ENCODE assay signal across 13 cellular contexts in genomic region chr11:9092085-9092484, GRCh38. TPM values are rescaled to one million over a fixed set of nuclear protein-coding genes. Genes with fewer than 3 reads are reported as not detected.
DNase-seq lines count a peak whose midpoint lies in the region; ATAC-seq, FAIRE-seq and TF ChIP-seq lines count a peak whose summit lies in the region.
"Had no signal": no experiment of that assay in that cellular context is flagged by ENCODE, and none has a peak within 500 bp of the region (broad histone marks: within the 10 kb centered on the region; RNA-seq: fewer than 3 reads in every experiment).

No MANE protein-coding gene starts in this region.

- TF ChIP-seq CTCF in A549 (IDR thresholded peaks at IDR 0.05) = no peak
- no peak for TF ChIP-seq CTCF in GM13976 (IDR thresholded peaks at IDR 0.05; ENCODE audit: borderline replicate concordance, control extremely low read depth, extremely low read depth, insufficient read depth, missing control alignments)
- no peak for TF ChIP-seq CTCF in neural crest cell (conservative IDR thresholded peaks at IDR 0.05)

- no peak for TF ChIP-seq RAD21 in A549 (conservative IDR thresholded peaks at IDR 0.05 in 1 of 2, IDR thresholded peaks at IDR 0.05 in 1 of 2)

- POLR2A ChIA-PET in A549 (lab: Yijun Ruan, JAX) = no interaction called here

- H3K4me1 Mint-ChIP-seq in dendritic cell treated with granulocyte-macrophage colony-stimulating factor and Interleukin-4, amounts not matched to agents 40 ng/mL and 50 ng/mL, for 4 days (ENCODE audit: low read depth) = peaks cover 5% of the 10 kb centered on the region
- H3K4me1 Mint-ChIP-seq in neural crest cell = peaks cover 23% of the 10 kb centered on the region

- DNase-seq in A549 (ENCODE audit: low read depth in 1 of 2, low spot score in 1 of 2) = no peak
- DNase-seq in GM13976 (ENCODE audit: low spot score) = peak; percentile 30
- DNase-seq in neural crest cell (ENCODE audit: low read depth, low spot score) = no peak
- DNase-seq in NCI-H187 (lab: John Stamatoyannopoulos, UW) = no peak
- DNase-seq in hepatic stellate cell (ENCODE audit: low spot score) = no peak
- DNase-seq: Caco-2, NCI-H2081, OCI-M1 had no signal

- ATAC-seq in A549 (no peak), GM18867 (IDR thresholded peaks at IDR 0.05; ENCODE audit: unreplicated experiment) (no peak), HG03095 (IDR thresholded peaks at IDR 0.05; ENCODE audit: unreplicated experiment) (no peak)

- H3K36me3 Mint-ChIP-seq in dendritic cell treated with granulocyte-macrophage colony-stimulating factor and Interleukin-4, amounts not matched to agents 40 ng/mL and 50 ng/mL, for 4 days (ENCODE audit: low read depth) = no peaks in the 10 kb centered on the region
- H3K36me3 Mint-ChIP-seq in neural crest cell (ENCODE audit: low read depth) = no peaks in the 10 kb centered on the region

- H3K27ac ChIP-seq in A549 = no peak overlapping the region

- H3K4me2 ChIP-seq in A549 = peak overlapping the region; percentile 93

- TF ChIP-seq EP300 in A549 (IDR thresholded peaks at IDR 0.05) = no peak

- H3K27ac Mint-ChIP-seq in dendritic cell treated with granulocyte-macrophage colony-stimulating factor and Interleukin-4, amounts not matched to agents 40 ng/mL and 50 ng/mL, for 4 days = no peak overlapping the region
- H3K27ac Mint-ChIP-seq in neural crest cell (ENCODE audit: unreplicated experiment) = no peak overlapping the region

- CTCF ChIA-PET in A549 (lab: Yijun Ruan, JAX) = interaction anchor here (0.5 to 5.9 kb wide), 9 partner anchors 18 to 480 kb away, joined by 3 to 30 read pairs (median 5); no protein-coding TSS in a partner anchor

- no peak for FAIRE-seq in A549 (lab: Jason Lieb, UNC)
- FAIRE-seq: TTC549, urothelium cell line had no signal

- peak overlapping the region; percentile 57; the same call in 2 of the 3 replicates for H3K4me3 ChIP-seq in A549

- no peak for TF ChIP-seq POLR2A in A549 (IDR thresholded peaks at IDR 0.05; ENCODE audit: low read length)

- H3K4me1 ChIP-seq in A549 = 0 out of 3 replicates have a peak, but pooled peaks cover 3% of the 10 kb centered on the region
- H3K4me1 ChIP-seq: Caco-2 had no signal

- intact Hi-C loops in dendritic cell treated with granulocyte-macrophage colony-stimulating factor and Interleukin-4, amounts not matched to agents 40 ng/mL and 50 ng/mL, for 4 days (cut with micrococcal nuclease) = no loop called here

- 80% methylated on average over 4 of the region's 4 CpGs for WGBS in A549 (ENCODE audit: missing lambda C conversion rate)

- H3K9me3 ChIP-seq in A549 = no peaks in the 10 kb centered on the region

- in situ Hi-C loops in GM13976 (cut with MboI; ENCODE audit: low sequenced_read_pairs, unreplicated experiment) = no loop called here

- H3K9me3 Mint-ChIP-seq in dendritic cell treated with granulocyte-macrophage colony-stimulating factor and Interleukin-4, amounts not matched to agents 40 ng/mL and 50 ng/mL, for 4 days = no peaks in the 10 kb centered on the region
- H3K9me3 Mint-ChIP-seq in neural crest cell = peaks cover 3% of the 10 kb centered on the region

- peak overlapping the region; percentile 55 for H3K4me3 Mint-ChIP-seq in dendritic cell treated with granulocyte-macrophage colony-stimulating factor and Interleukin-4, amounts not matched to agents 40 ng/mL and 50 ng/mL, for 4 days
- peak overlapping the region; percentile 62 for H3K4me3 Mint-ChIP-seq in neural crest cell

- H3K27me3 Mint-ChIP-seq in dendritic cell treated with granulocyte-macrophage colony-stimulating factor and Interleukin-4, amounts not matched to agents 40 ng/mL and 50 ng/mL, for 4 days = peaks cover 70% of the 10 kb centered on the region
- peaks cover 44% of the 10 kb centered on the region for H3K27me3 Mint-ChIP-seq in neural crest cell (ENCODE audit: low read depth)

TF ChIP-seq in A549, 52 proteins besides CTCF, POLR2A, EP300 and RAD21:
- TF ChIP-seq HES2 (IDR thresholded peaks at IDR 0.05) (no peak), HDAC2 (IDR thresholded peaks at IDR 0.05) (no peak), CHD4 (IDR thresholded peaks at IDR 0.05; ENCODE audit: borderline replicate concordance) (no peak)
TF ChIP-seq in A549: peak in this region for 0.

RNA-seq across cellular contexts. Expression of gene SCUBE2, which starts 0.7 kb away (rescaled TPM):
- polyA plus RNA-seq in A549 (2011; rRNA removed) (0.63 and 1.4 TPM in 2 replicates), A549 (2017; fragmentation: RNase III; extraction: RNeasy Plus Mini Kit Qiagen cat#74134 plus additional on column Dnase treatment) (0.21 to 0.49 TPM (median 0.45 TPM) in 3 replicates)
- polyA plus RNA-seq in A549 (2012; cell fraction: cytosol; rRNA removed) = 0.26 TPM in 2 replicates
- 0.29 and 0.36 TPM in 2 replicates for polyA plus RNA-seq in A549 (2012; cell fraction: nucleus; rRNA removed)
- polyA minus RNA-seq in A549 (2011; rRNA and poly(A)+ RNA removed) = 1.3 TPM in 2 replicates
- 7.5 and 11.0 TPM in 2 replicates for total RNA-seq in neural crest cell
